ENCODE assay signal across 22 cellular contexts in the genomic region with DNA sequence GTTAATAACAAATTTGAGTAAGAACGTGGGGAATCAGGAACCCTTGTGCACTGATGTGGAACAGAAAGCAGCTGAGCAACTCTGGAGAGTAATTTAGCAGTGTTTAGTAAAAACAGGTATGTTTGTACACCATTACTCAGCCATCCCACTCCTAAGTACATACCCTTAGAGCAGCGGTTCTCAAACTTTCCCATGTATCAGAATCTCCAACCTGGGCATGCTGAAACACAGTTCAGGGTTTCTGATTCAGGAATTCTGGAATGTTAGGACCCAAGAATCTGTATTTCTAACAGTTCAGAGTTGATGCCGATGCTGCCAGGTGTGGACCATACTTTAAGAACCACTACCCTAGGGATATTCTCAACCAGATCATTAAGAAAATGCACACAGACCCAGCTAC. TPM values are rescaled to one million over a fixed set of nuclear protein-coding genes. Genes with fewer than 3 reads are reported as not detected.
DNase-seq lines count a peak whose midpoint lies in the region; ATAC-seq and TF ChIP-seq lines count a peak whose summit lies in the region.
"Had no signal": no experiment of that assay in that cellular context is flagged by ENCODE, and none has a peak within 500 bp of the region (broad histone marks: within the 10 kb centered on the region; RNA-seq: fewer than 3 reads in every experiment).

No MANE protein-coding gene starts in this region.

- peaks cover 65% of the 10 kb centered on the region for H3K4me1 ChIP-seq in OCI-LY1 (ENCODE audit: insufficient read depth, low read length, severe bottlenecking)

- H3K4me3 ChIP-seq in OCI-LY1 (ENCODE audit: low read depth, low read length, poor library complexity, severe bottlenecking) (peak overlapping the region; percentile 33), epithelial cell of esophagus (ENCODE audit: low read length) (no peak overlapping the region)
- H3K4me3 ChIP-seq: A549, lung had no signal

- no peaks in the 10 kb centered on the region for H3K9me3 ChIP-seq in OCI-LY1 (ENCODE audit: low read length)
- H3K9me3 ChIP-seq: A549 had no signal

- H3K36me3 ChIP-seq in OCI-LY1 (ENCODE audit: insufficient read depth, low read length), result no peaks in the 10 kb centered on the region

- H2AFZ ChIP-seq in OCI-LY1 (ENCODE audit: low read length), result no peak overlapping the region

- peaks cover 11% of the 10 kb centered on the region; the same call in 1 of the 2 replicates for H3K79me2 ChIP-seq in OCI-LY1 (ENCODE audit: insufficient read depth, low read length)

- peak overlapping the region; percentile 31 for H3K4me3 Mint-ChIP-seq in activated T-cell treated with anti-CD3 and anti-CD28 coated beads, Interleukin-2, amount 50 U/mL, for 4 hours
- H3K4me3 Mint-ChIP-seq in activated T-cell treated with anti-CD3 and anti-CD28 coated beads, Interleukin-2, amount 50 U/mL, for 24 hours, result no peak overlapping the region
- no peak overlapping the region for H3K4me3 Mint-ChIP-seq in stimulated activated memory B cell treated with anti-CD40 and anti-IgM and Interleukin-4, amounts not matched to agents 10 μg/mL and 1 μg/mL and 100 μg/mL, for 72 hours
- H3K4me3 Mint-ChIP-seq: stimulated activated naive B cell treated with anti-CD40 and anti-IgM and Interleukin-4, amounts not matched to agents 10 μg/mL and 1 μg/mL and 100 μg/mL, for 72 hours had no signal

- H3K27ac Mint-ChIP-seq in activated T-cell treated with anti-CD3 and anti-CD28 coated beads, Interleukin-2, amount 50 U/mL, for 24 hours, result no peak overlapping the region
- peak overlapping the region; percentile 81 for H3K27ac Mint-ChIP-seq in stimulated activated memory B cell treated with anti-CD40 and anti-IgM and Interleukin-4, amounts not matched to agents 10 μg/mL and 1 μg/mL and 100 μg/mL, for 72 hours
- H3K27ac Mint-ChIP-seq: stimulated activated naive B cell treated with anti-CD40 and anti-IgM and Interleukin-4, amounts not matched to agents 10 μg/mL and 1 μg/mL and 100 μg/mL, for 72 hours had no signal

- no peaks in the 10 kb centered on the region for H3K36me3 Mint-ChIP-seq in activated T-cell treated with anti-CD3 and anti-CD28 coated beads, Interleukin-2, amount 50 U/mL, for 4 hours (ENCODE audit: insufficient read depth)
- peaks cover 3% of the 10 kb centered on the region for H3K36me3 Mint-ChIP-seq in activated T-cell treated with anti-CD3 and anti-CD28 coated beads, Interleukin-2, amount 50 U/mL, for 24 hours (ENCODE audit: low read depth)
- no peaks in the 10 kb centered on the region for H3K36me3 Mint-ChIP-seq in stimulated activated memory B cell treated with anti-CD40 and anti-IgM and Interleukin-4, amounts not matched to agents 10 μg/mL and 1 μg/mL and 100 μg/mL, for 72 hours

- ATAC-seq in activated T-cell treated with anti-CD3 and anti-CD28 coated beads, Interleukin-2, amount 50 U/mL, for 4 hours, result no peak
- no peak for ATAC-seq in stimulated activated memory B cell treated with anti-CD40 and anti-IgM and Interleukin-4, amounts not matched to agents 10 μg/mL and 1 μg/mL and 100 μg/mL, for 72 hours
- ATAC-seq: A549; HCT116; stimulated activated naive B cell treated with anti-CD40 and anti-IgM and Interleukin-4, amounts not matched to agents 10 μg/mL and 1 μg/mL and 100 μg/mL, for 72 hours had no signal

- H3F3A ChIP-seq in OCI-LY1 (ENCODE audit: insufficient read depth, low read length), result 0 out of 2 replicates have a peak, but pooled peaks cover 5% of the 10 kb centered on the region

- peak overlapping the region; percentile 26; the same call in 1 of the 2 replicates for H3K9ac ChIP-seq in OCI-LY1 (ENCODE audit: low read length)

- peak overlapping the region; percentile 58 for H3K4me2 ChIP-seq in OCI-LY1 (ENCODE audit: low read length)
- H3K4me2 ChIP-seq: A549 had no signal

- H3K27me3 ChIP-seq in OCI-LY1 (ENCODE audit: insufficient read depth, low read length), result no peaks in the 10 kb centered on the region

- no peak for DNase-seq in activated T-cell treated with anti-CD3 and anti-CD28 coated beads, Interleukin-2, amount 50 U/mL, for 4 hours
- DNase-seq in activated T-cell treated with anti-CD3 and anti-CD28 coated beads, Interleukin-2, amount 50 U/mL, for 24 hours, result no peak
- peak; percentile 94 for DNase-seq in epithelial cell of esophagus (ENCODE audit: low read depth)
- no peak for DNase-seq in NCI-H524 (lab: John Stamatoyannopoulos, UW)
- no peak for DNase-seq in activated gamma-delta T cell treated with Interleukin-2 at 50 U/mL for 16 hours
- no peak for DNase-seq in NCI-H446 treated with DMSO at 0.1 percent for 48 hours (lab: John Stamatoyannopoulos, UW)
- DNase-seq: activated CD4-positive, alpha-beta T cell treated with anti-CD3 and anti-CD28 coated beads, Interleukin-2, amount 50 U/mL, for 48 hours; anterior cingulate cortex; COR-L47; cortex of kidney; NCI-H187; NCI-H526; nucleus accumbens; SHP77; stimulated activated CD4-positive, alpha-beta T cell treated with anti-CD3 and anti-CD28 coated beads, Interleukin-4, amount 100 ng/mL, for 4 hours; stimulated activated naive B cell treated with anti-CD40 and anti-IgM and Interleukin-4, amounts not matched to agents 10 μg/mL and 1 μg/mL and 100 μg/mL, for 72 hours had no signal

- no peaks in the 10 kb centered on the region for H3K9me3 Mint-ChIP-seq in activated T-cell treated with anti-CD3 and anti-CD28 coated beads, Interleukin-2, amount 50 U/mL, for 4 hours
- no peaks in the 10 kb centered on the region for H3K9me3 Mint-ChIP-seq in activated T-cell treated with anti-CD3 and anti-CD28 coated beads, Interleukin-2, amount 50 U/mL, for 24 hours
- no peaks in the 10 kb centered on the region for H3K9me3 Mint-ChIP-seq in stimulated activated memory B cell treated with anti-CD40 and anti-IgM and Interleukin-4, amounts not matched to agents 10 μg/mL and 1 μg/mL and 100 μg/mL, for 72 hours
- H3K9me3 Mint-ChIP-seq: stimulated activated naive B cell treated with anti-CD40 and anti-IgM and Interleukin-4, amounts not matched to agents 10 μg/mL and 1 μg/mL and 100 μg/mL, for 72 hours had no signal

- H4K20me1 ChIP-seq in OCI-LY1 (ENCODE audit: insufficient read depth, low read length), result no peaks in the 10 kb centered on the region

- peak overlapping the region; percentile 69 for H3K27ac ChIP-seq in OCI-LY1 (ENCODE audit: low read depth, low read length, poor library complexity, severe bottlenecking)
- H3K27ac ChIP-seq: A549, HL-60 had no signal

- no peaks in the 10 kb centered on the region for H3K27me3 Mint-ChIP-seq in activated T-cell treated with anti-CD3 and anti-CD28 coated beads, Interleukin-2, amount 50 U/mL, for 4 hours (ENCODE audit: low read depth)
- no peaks in the 10 kb centered on the region for H3K27me3 Mint-ChIP-seq in activated T-cell treated with anti-CD3 and anti-CD28 coated beads, Interleukin-2, amount 50 U/mL, for 24 hours
- H3K27me3 Mint-ChIP-seq in stimulated activated memory B cell treated with anti-CD40 and anti-IgM and Interleukin-4, amounts not matched to agents 10 μg/mL and 1 μg/mL and 100 μg/mL, for 72 hours, result no peaks in the 10 kb centered on the region
- H3K27me3 Mint-ChIP-seq: stimulated activated naive B cell treated with anti-CD40 and anti-IgM and Interleukin-4, amounts not matched to agents 10 μg/mL and 1 μg/mL and 100 μg/mL, for 72 hours had no signal

- peaks cover 68% of the 10 kb centered on the region for H3K4me1 Mint-ChIP-seq in activated T-cell treated with anti-CD3 and anti-CD28 coated beads, Interleukin-2, amount 50 U/mL, for 4 hours (ENCODE audit: low read depth)
- H3K4me1 Mint-ChIP-seq in activated T-cell treated with anti-CD3 and anti-CD28 coated beads, Interleukin-2, amount 50 U/mL, for 24 hours (ENCODE audit: low read depth), result peaks cover 64% of the 10 kb centered on the region
- peaks cover 55% of the 10 kb centered on the region for H3K4me1 Mint-ChIP-seq in stimulated activated memory B cell treated with anti-CD40 and anti-IgM and Interleukin-4, amounts not matched to agents 10 μg/mL and 1 μg/mL and 100 μg/mL, for 72 hours

- TF ChIP-seq CTCF in OCI-LY1 (IDR thresholded peaks at IDR 0.05; ENCODE audit: low read length) (no peak), epithelial cell of esophagus (IDR thresholded peaks at IDR 0.05; ENCODE audit: insufficient read depth, low read depth, low read length, missing control alignments) (no peak)

- no peaks in the 10 kb centered on the region for H3K9me2 ChIP-seq in OCI-LY1 (ENCODE audit: low read depth, low read length)

RNA-seq across cellular contexts. Expression of a gene that starts 5.1 kb away (rescaled TPM):
- 10 to 100 TPM; 10.6 to 16.5 (median 14.1) TPM for total RNA-seq in activated T-cell treated with anti-CD3 and anti-CD28 coated beads, Interleukin-2, amount 50 U/mL, for 4 hours
